2 cellular contexts compared by ENCODE assay signal in genomic region chr3:72664171-72664570, GRCh38.
A peak's percentile ranks its signal among the peaks of the same experiment; 100 is the strongest.
TF ChIP-seq lines count a peak whose summit lies in the region.

No MANE protein-coding gene starts in this region.

TF ChIP-seq in IMR-90, 13 proteins besides CTCF, POLR2A, EP300 and RAD21:
- TF ChIP-seq CEBPB (IDR thresholded peaks at IDR 0.05; ENCODE audit: low read depth, low read length) (no peak), CHD1 (IDR thresholded peaks at IDR 0.05; ENCODE audit: low read depth, low read length) (no peak), SMC3 (IDR thresholded peaks at IDR 0.05; ENCODE audit: low read depth, low read length) (no peak), MXI1 (IDR thresholded peaks at IDR 0.05; ENCODE audit: borderline replicate concordance, low read depth, low read length) (no peak), RFX5 (IDR thresholded peaks at IDR 0.05; ENCODE audit: low read depth, low read length) (no peak), MAFK (IDR thresholded peaks at IDR 0.05; ENCODE audit: low read depth, low read length) (no peak), NFE2L2 (IDR thresholded peaks at IDR 0.05; ENCODE audit: low read depth, low read length) (no peak), FOS (IDR thresholded peaks at IDR 0.05; ENCODE audit: low read depth, low read length) (no peak), MAZ (IDR thresholded peaks at IDR 0.05; ENCODE audit: borderline replicate concordance, low read depth, low read length) (no peak), USF2 (IDR thresholded peaks at IDR 0.05; ENCODE audit: low read depth, low read length) (no peak), ELK1 (IDR thresholded peaks at IDR 0.05; ENCODE audit: borderline replicate concordance, low read depth, low read length) (no peak), RCOR1 (IDR thresholded peaks at IDR 0.05; ENCODE audit: insufficient replicate concordance, low read length) (no peak), BHLHE40 (IDR thresholded peaks at IDR 0.05; ENCODE audit: low read depth, low read length) (no peak)

TF ChIP-seq in GM12878, 131 proteins besides CTCF, POLR2A, EP300 and RAD21:
- TF ChIP-seq ZNF592 (IDR thresholded peaks at IDR 0.05) (no peak), ZNF207 (IDR thresholded peaks at IDR 0.05; ENCODE audit: borderline replicate concordance) (no peak), YBX1 (IDR thresholded peaks at IDR 0.05) (no peak), TCF12 (IDR thresholded peaks at IDR 0.05; ENCODE audit: low read depth, low read length) (no peak), MYC (IDR thresholded peaks at IDR 0.05; ENCODE audit: insufficient read depth, insufficient read length, insufficient replicate concordance, low read length, severe bottlenecking) (no peak), USF1 (IDR thresholded peaks at IDR 0.05; ENCODE audit: borderline replicate concordance, extremely low read length, insufficient read depth, low read depth, low read length) (peak; percentile 11), ZBTB33 (IDR thresholded peaks at IDR 0.05) (no peak), HDAC2 (IDR thresholded peaks at IDR 0.05) (no peak)
